In the genomic region with DNA sequence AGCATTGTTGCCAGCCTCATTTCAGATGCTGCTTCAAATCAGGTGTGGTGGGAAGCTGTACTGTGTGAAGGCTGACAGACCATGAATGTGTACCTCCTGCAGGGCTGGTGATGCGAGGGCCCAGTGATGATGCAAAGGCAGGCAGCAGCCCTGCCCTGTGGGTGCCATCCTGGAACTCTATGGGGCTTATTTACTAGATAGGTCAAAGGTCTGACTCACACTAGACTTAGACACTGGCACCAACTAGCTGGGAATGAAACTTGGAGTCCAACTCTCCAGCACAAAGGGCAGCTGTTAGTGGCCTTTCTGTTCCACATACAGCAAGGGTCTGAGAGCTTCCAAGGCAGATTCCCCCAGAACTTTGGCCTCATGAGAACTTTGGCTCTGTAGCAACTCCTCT, we compare ENCODE assay signal across 20 cellular contexts.
"Had no signal": no experiment of that assay in that cellular context is flagged by ENCODE, and none has a peak within 500 bp of the region (broad histone marks: within the 10 kb centered on the region; RNA-seq: fewer than 3 reads in every experiment).

No MANE protein-coding gene starts in this region.

- H3K27me3 ChIP-seq: ascending aorta, gastrocnemius medialis, right atrium auricular region, stomach had no signal

- DNase-seq: activated CD4-positive, alpha-beta memory T cell treated with anti-CD3 and anti-CD28 coated beads for 36 hours; activated CD4-positive, alpha-beta T cell treated with anti-CD3 and anti-CD28 coated beads for 36 hours; activated gamma-delta T cell; activated T-cell treated with anti-CD3 and anti-CD28 coated beads, Interleukin-2, amount 50 U/mL, for 72 hours; cerebellar nuclear complex; effector memory CD4-positive, alpha-beta T cell; gastrocnemius medialis; heart left ventricle; immature natural killer cell; mammary epithelial cell; naive thymus-derived CD8-positive, alpha-beta T cell; stomach; T-helper 17 cell; WERI-Rb-1 had no signal

- H3K9me3 ChIP-seq: ascending aorta, breast epithelium, gastrocnemius medialis, heart left ventricle, neutrophil, right atrium auricular region, stomach, thoracic aorta had no signal

- H3K4me1 ChIP-seq: ascending aorta, breast epithelium, gastrocnemius medialis, heart left ventricle, right atrium auricular region, stomach had no signal

- ATAC-seq: activated CD4-positive, alpha-beta T cell treated with anti-CD3 and anti-CD28 coated beads for 36 hours; activated T-cell treated with anti-CD3 and anti-CD28 coated beads, Interleukin-2, amount 50 U/mL, for 72 hours; gastrocnemius medialis; heart left ventricle; naive thymus-derived CD8-positive, alpha-beta T cell; T-helper 17 cell had no signal

- H3K4me3 ChIP-seq: ascending aorta, breast epithelium, gastrocnemius medialis, heart left ventricle, right atrium auricular region, smooth muscle cell, stomach, thoracic aorta had no signal

- H3K27ac ChIP-seq: ascending aorta, breast epithelium, gastrocnemius medialis, heart left ventricle, neutrophil, right atrium auricular region, stomach, thoracic aorta, WERI-Rb-1 had no signal

- H3K36me3 ChIP-seq: breast epithelium had no signal

- H3K4me2 ChIP-seq: smooth muscle cell had no signal
